18 cellular contexts compared by ENCODE assay signal in the genomic region with DNA sequence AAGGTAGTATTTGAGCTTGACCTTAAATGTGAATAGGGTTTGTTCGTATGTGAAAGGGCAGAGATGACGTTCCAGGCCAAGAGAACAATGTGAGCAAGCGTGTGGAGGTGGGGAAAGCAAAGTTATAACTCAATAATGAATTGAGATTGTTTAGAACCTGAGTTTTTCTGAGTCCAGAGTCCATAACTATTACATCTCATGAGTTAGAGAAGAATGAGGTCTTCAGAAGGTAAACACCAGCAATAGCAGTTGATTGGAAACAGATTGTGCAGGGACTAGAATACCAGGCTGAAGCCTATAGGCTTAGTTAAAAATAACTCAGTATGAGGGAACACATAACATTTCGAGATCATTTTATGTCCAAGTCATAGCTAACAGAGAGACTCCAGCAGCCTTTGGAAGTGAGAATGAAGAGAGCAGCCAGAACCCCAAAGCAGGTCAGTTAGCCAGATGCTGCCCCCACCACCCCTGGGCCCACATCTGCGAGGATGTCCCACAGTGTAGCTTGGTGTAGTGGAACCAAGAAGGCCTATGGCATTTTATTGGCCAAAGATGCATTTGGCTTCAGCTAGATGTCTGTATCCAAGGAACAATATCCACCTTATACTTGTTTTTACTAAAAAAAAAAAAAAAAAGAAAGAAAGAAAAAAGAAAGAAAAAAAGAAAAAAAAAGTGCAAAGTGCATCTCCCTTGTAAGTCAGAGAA.
DNase-seq lines count a peak whose midpoint lies in the region; ATAC-seq and TF ChIP-seq lines count a peak whose summit lies in the region.
"Had no signal": no experiment of that assay in that cellular context is flagged by ENCODE, and none has a peak within 500 bp of the region (broad histone marks: within the 10 kb centered on the region; RNA-seq: fewer than 3 reads in every experiment).

No MANE protein-coding gene starts in this region.

- no peaks in the 10 kb centered on the region for H3K36me3 ChIP-seq in body of pancreas (replicated peaks in 1 of 2; ENCODE audit: insufficient read depth in 1 of 2, low read depth in 2 of 2)
- no peaks in the 10 kb centered on the region for H3K36me3 ChIP-seq in transverse colon
- H3K36me3 ChIP-seq: BLaER1 treated with 17β-estradiol and CSF1 and Interleukin-3, amounts not matched to agents 10 nM and 100 nM; thyroid gland had no signal

- no peak overlapping the region for H3K4me3 ChIP-seq in body of pancreas
- no peak overlapping the region for H3K4me3 ChIP-seq in transverse colon
- H3K4me3 ChIP-seq: BLaER1 treated with 17β-estradiol and CSF1 and Interleukin-3, amounts not matched to agents 10 nM and 100 nM; thyroid gland had no signal

- in situ Hi-C loops in transverse colon (cut with MboI; ENCODE audit: low pct_ligation_motif_present in 1 of 4, low pct_unique_long_range_greater_than_20kb in 1 of 4, low sequenced_read_pairs in 3 of 4): no loop called here

- 81 to 86% methylated on average over 5 of the region's 5 CpGs for WGBS in body of pancreas, 2 donors
- 47 to 48% methylated on average over 5 of the region's 5 CpGs for WGBS in transverse colon (ENCODE audit: low coverage in 1 of 2), 2 donors

- intact Hi-C loops in body of pancreas (cut with DNase I): no loop called here
- intact Hi-C loops in transverse colon (cut with DNase I; ENCODE audit: low total_unique reads): no loop called here

- DNase-seq in HT-29 (ENCODE audit: low spot score): peak; percentile 79
- DNase-seq in body of pancreas: no peak
- peak; percentile 47 for DNase-seq in iris pigment epithelial cell (ENCODE audit: low read depth)
- peak; percentile 24 for DNase-seq in transverse colon
- DNase-seq in HK-2 (ENCODE audit: unreplicated experiment): no peak
- DNase-seq: activated CD4-positive, alpha-beta T cell treated with anti-CD3 and anti-CD28 coated beads, Interleukin-2, amount 50 U/mL, for 4 hours; activated naive CD4-positive, alpha-beta T cell treated with anti-CD3 and anti-CD28 coated beads, Interleukin-2, amount 50 U/mL, for 16 hours; activated T-cell treated with anti-CD3 and anti-CD28 coated beads, Interleukin-2, amount 50 U/mL, for 1 hour; Karpas-422; left ventricle myocardium superior; naive thymus-derived CD4-positive, alpha-beta T cell; NCI-H1105; NCI-H82 had no signal

- TF ChIP-seq POLR2A in body of pancreas (IDR thresholded peaks at IDR 0.05) (no peak), transverse colon (IDR thresholded peaks at IDR 0.05) (no peak)

- H3K4me1 ChIP-seq in body of pancreas: peaks cover 7% of the 10 kb centered on the region
- peaks cover 6 to 24% (median 13%) of the 10 kb centered on the region in 4 donors for H3K4me1 ChIP-seq in transverse colon
- H3K4me1 ChIP-seq: BLaER1 treated with 17β-estradiol and CSF1 and Interleukin-3, amounts not matched to agents 10 nM and 100 nM had no signal

- ATAC-seq in body of pancreas (no peak), GM19351 (IDR thresholded peaks at IDR 0.05; ENCODE audit: unreplicated experiment) (no peak), GM21717 (IDR thresholded peaks at IDR 0.05; ENCODE audit: unreplicated experiment) (no peak)
- ATAC-seq: left ventricle myocardium superior; naive thymus-derived CD4-positive, alpha-beta T cell; Panc1 had no signal

- H3K27ac ChIP-seq in body of pancreas (peak overlapping the region in 3 of 4 donors; percentile 32 to 53 (median 51)), transverse colon (peak overlapping the region; percentile 64 to 86 (median 77))
- H3K27ac ChIP-seq: BLaER1 treated with 17β-estradiol and CSF1 and Interleukin-3, amounts not matched to agents 10 nM and 100 nM had no signal

- TF ChIP-seq CTCF in body of pancreas (IDR thresholded peaks at IDR 0.05): no peak
- TF ChIP-seq CTCF in transverse colon (IDR thresholded peaks at IDR 0.05): no peak

- H3K9me3 ChIP-seq in body of pancreas (no peaks in the 10 kb centered on the region), transverse colon (no peaks in the 10 kb centered on the region)
- H3K9me3 ChIP-seq: BLaER1 treated with 17β-estradiol and CSF1 and Interleukin-3, amounts not matched to agents 10 nM and 100 nM; thyroid gland had no signal

- H3K27me3 ChIP-seq in body of pancreas: no peaks in the 10 kb centered on the region
- H3K27me3 ChIP-seq in transverse colon: no peaks in the 10 kb centered on the region
- H3K27me3 ChIP-seq: BLaER1 treated with 17β-estradiol and CSF1 and Interleukin-3, amounts not matched to agents 10 nM and 100 nM; thyroid gland had no signal

- TF ChIP-seq EP300 in transverse colon (IDR thresholded peaks at IDR 0.05; ENCODE audit: low read depth): no peak

Comparison
In these comparisons a context has a peak if more than half of its experiments do, and no peak if none do; other contexts are left out.
1. DNase-seq: peak in HT-29 (single experiment), iris pigment epithelial cell (single experiment) and transverse colon (single experiment); none in body of pancreas (0 of 4) and HK-2 (single experiment).